1 cellular context compared by ENCODE assay signal in the genomic region with DNA sequence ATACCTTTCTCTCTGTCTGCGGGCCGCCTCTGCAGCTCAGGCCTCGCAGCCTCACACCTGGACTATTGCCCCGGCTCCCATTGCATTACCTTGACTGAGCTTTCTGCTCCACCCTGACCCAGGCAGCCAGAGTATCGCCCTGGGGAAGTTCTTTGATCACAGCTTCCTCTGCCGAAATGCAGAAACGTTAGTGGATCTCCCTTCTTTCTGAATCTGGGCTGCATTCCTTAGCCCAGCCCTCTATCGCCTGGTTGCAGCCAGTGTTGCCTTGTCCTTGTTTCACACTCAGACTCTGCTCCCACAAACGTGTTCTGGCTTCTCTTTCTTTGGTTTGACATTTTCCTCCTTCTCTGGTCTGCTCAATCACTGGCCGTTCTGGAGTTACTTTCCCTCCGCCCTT.
TF ChIP-seq lines count a peak whose summit lies in the region.

No MANE protein-coding gene starts in this region.

TF ChIP-seq in HepG2, 621 proteins besides CTCF, POLR2A, EP300 and RAD21 (continued from another document):
- TF ChIP-seq PRDM15 (CRISPR knock-in tag; IDR thresholded peaks at IDR 0.05) (no peak), ZSCAN30 (CRISPR knock-in tag; IDR thresholded peaks at IDR 0.05) (no peak), HHEX (CRISPR knock-in tag; IDR thresholded peaks at IDR 0.05) (no peak), BRCA1 (CRISPR knock-in tag; IDR thresholded peaks at IDR 0.05) (no peak), ZBED4 (CRISPR knock-in tag; IDR thresholded peaks at IDR 0.05; ENCODE audit: borderline replicate concordance) (no peak)
- TF ChIP-seq, protein P1, sequence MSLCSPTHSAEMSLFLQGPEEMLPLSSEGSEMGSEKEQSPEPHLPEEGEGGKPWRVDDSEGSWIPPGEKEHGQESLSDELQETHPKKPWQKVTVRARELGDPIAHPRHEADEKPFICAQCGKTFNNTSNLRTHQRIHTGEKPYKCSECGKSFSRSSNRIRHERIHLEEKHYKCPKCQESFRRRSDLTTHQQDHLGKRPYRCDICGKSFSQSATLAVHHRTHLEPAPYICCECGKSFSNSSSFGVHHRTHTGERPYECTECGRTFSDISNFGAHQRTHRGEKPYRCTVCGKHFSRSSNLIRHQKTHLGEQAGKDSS (CRISPR knock-in tag; IDR thresholded peaks at IDR 0.05; ENCODE audit: borderline replicate concordance, low read depth) = no peak
